In genomic region chr6:37482356-37483292, GRCh38 we compare ENCODE assay signal across 18 cellular contexts. TPM values are rescaled to one million over a fixed set of nuclear protein-coding genes. Genes with fewer than 3 reads are reported as not detected.
DNase-seq lines count a peak whose midpoint lies in the region; ATAC-seq and TF ChIP-seq lines count a peak whose summit lies in the region.
"Had no signal": no experiment of that assay in that cellular context is flagged by ENCODE, and none has a peak within 500 bp of the region (broad histone marks: within the 10 kb centered on the region; RNA-seq: fewer than 3 reads in every experiment).

No MANE protein-coding gene starts in this region.

- no peaks in the 10 kb centered on the region for H3K9me3 Mint-ChIP-seq in WTC11
- H3K9me3 Mint-ChIP-seq: CD8-positive, alpha-beta T cell; T-helper 2 cell treated with Interferon-gamma antibody and Interleukin-4, amounts not matched to agents 5 μg/mL and 100 μg/mL, for 36 hours had no signal

- TF ChIP-seq POLR2A in GM18951 (IDR thresholded peaks at IDR 0.05; ENCODE audit: extremely low read depth, insufficient read depth, insufficient read length) = peak; percentile 3

- no peak overlapping the region for H2AFZ ChIP-seq in neural cell (ENCODE audit: low read depth, low read length)

- peak overlapping the region; percentile 17 for H3K4me2 ChIP-seq in neural cell (ENCODE audit: low read length)

- POLR2A ChIA-PET in WTC11 (lab: Charles Lee) = no interaction called here

- TF ChIP-seq CTCF in WTC11 (IDR thresholded peaks at IDR 0.05) = no peak
- no peak for TF ChIP-seq CTCF in neural cell (IDR thresholded peaks at IDR 0.05; ENCODE audit: poor library complexity, severe bottlenecking)

- TF ChIP-seq RAD21 in neural cell (conservative IDR thresholded peaks at IDR 0.05) = no peak

- peaks cover 18% of the 10 kb centered on the region for H3K4me1 Mint-ChIP-seq in WTC11

- no peaks in the 10 kb centered on the region for H3K36me3 ChIP-seq in neural cell (ENCODE audit: insufficient read depth, low read length)
- H3K36me3 ChIP-seq: colonic mucosa had no signal

- H3K27ac Mint-ChIP-seq in WTC11 = peak overlapping the region; percentile 3; the same call in 1 of the 2 replicates
- H3K27ac Mint-ChIP-seq: CD8-positive, alpha-beta T cell; T-helper 2 cell treated with Interferon-gamma antibody and Interleukin-4, amounts not matched to agents 5 μg/mL and 100 μg/mL, for 36 hours had no signal

- peaks cover 3% of the 10 kb centered on the region for H3K79me2 ChIP-seq in neural cell (replicated peaks; ENCODE audit: insufficient read depth, low read length)

- H3K27me3 ChIP-seq in neural cell (ENCODE audit: insufficient read depth, low read depth, low read length) = no peaks in the 10 kb centered on the region
- H3K27me3 ChIP-seq: ascending aorta, colonic mucosa, spleen had no signal

- no peaks in the 10 kb centered on the region for H4K20me1 ChIP-seq in neural cell (ENCODE audit: insufficient read depth)

- peak overlapping the region; percentile 86 for H3K27ac ChIP-seq in neural cell (ENCODE audit: low read length)
- H3K27ac ChIP-seq: ascending aorta, colonic mucosa, spleen had no signal

- peak overlapping the region; percentile 62 for H3K9ac ChIP-seq in neural cell (ENCODE audit: low read length)

- ATAC-seq in WTC11 = no peak
- ATAC-seq: CD8-positive, alpha-beta T cell had no signal

- no peaks in the 10 kb centered on the region for H3K9me2 ChIP-seq in neural cell (ENCODE audit: insufficient read depth, low read length)

- no peak overlapping the region for H3K4me3 Mint-ChIP-seq in WTC11
- H3K4me3 Mint-ChIP-seq: CD8-positive, alpha-beta T cell; T-helper 2 cell treated with Interferon-gamma antibody and Interleukin-4, amounts not matched to agents 5 μg/mL and 100 μg/mL, for 36 hours had no signal

- H3K36me3 Mint-ChIP-seq in WTC11 = peaks cover 8% of the 10 kb centered on the region; the same call in 1 of the 2 replicates

- no peaks in the 10 kb centered on the region for H3K9me3 ChIP-seq in neural cell (ENCODE audit: low read length)
- H3K9me3 ChIP-seq: ascending aorta, colonic mucosa, spleen had no signal

- TF ChIP-seq EP300 in neural cell (conservative IDR thresholded peaks at IDR 0.05; ENCODE audit: poor library complexity, severe bottlenecking) = no peak

- in situ Hi-C loops in GM18951 (cut with MboI; ENCODE audit: low sequenced_read_pairs, unreplicated experiment) = loop anchor here (25.0 kb wide), 1 partner anchor 205 kb away; the partner anchor contains the start of gene MDGA1

- no peaks in the 10 kb centered on the region for H3K27me3 Mint-ChIP-seq in WTC11 (ENCODE audit: low read depth)

- no peaks in the 10 kb centered on the region for H3F3A ChIP-seq in neural cell (ENCODE audit: insufficient read depth, low read length, poor library complexity, severe bottlenecking)

- DNase-seq in NCI-H1436 (lab: John Stamatoyannopoulos, UW) (peak; percentile 47), NCI-H1436 treated with DMSO at 0.1 percent for 48 hours (lab: John Stamatoyannopoulos, UW) (no peak), WTC11 (ENCODE audit: low spot score) (no peak), SKM-1 treated with dmso at 0.1 percent for 144 hours (lab: John Stamatoyannopoulos, UW; ENCODE audit: unreplicated experiment) (no peak), hepatic stellate cell (ENCODE audit: low spot score) (no peak), RPMI8226 (no peak)
- DNase-seq: 8988T; activated CD4-positive, alpha-beta T cell treated with anti-CD3 and anti-CD28 coated beads for 48 hours; activated effector memory CD4-positive, alpha-beta T cell treated with Interleukin-2 at 50 U/mL for 16 hours; CD8-positive, alpha-beta T cell; colonic mucosa; NCI-H774; SHP77 treated with DMSO at 0.1 percent for 48 hours; spleen had no signal

- CTCF ChIA-PET in WTC11 (lab: Charles Lee) = no interaction called here

- peak overlapping the region; percentile 47 for H3K4me3 ChIP-seq in neural cell (ENCODE audit: low read length)
- H3K4me3 ChIP-seq: ascending aorta, colonic mucosa, spleen had no signal

TF ChIP-seq in WTC11, 78 proteins besides CTCF, POLR2A, EP300 and RAD21 (continues in another document):
- TF ChIP-seq ZMAT4 (CRISPR knock-in tag; IDR thresholded peaks at IDR 0.05) = no peak
- no peak for TF ChIP-seq AFF4 (CRISPR knock-in tag; IDR thresholded peaks at IDR 0.05; ENCODE audit: borderline replicate concordance)
- TF ChIP-seq GRHL2 (CRISPR knock-in tag; IDR thresholded peaks at IDR 0.05; ENCODE audit: insufficient replicate concordance, severe bottlenecking) = no peak

TF ChIP-seq in neural cell, 6 proteins besides CTCF, POLR2A, EP300 and RAD21:
- TF ChIP-seq SMC3 (conservative IDR thresholded peaks at IDR 0.05; ENCODE audit: poor library complexity) (no peak), REST (IDR thresholded peaks at IDR 0.05; ENCODE audit: borderline replicate concordance) (no peak), TAF1 (IDR thresholded peaks at IDR 0.05; ENCODE audit: low read depth) (no peak), POLR2AphosphoS5 (IDR thresholded peaks at IDR 0.05) (no peak), MXI1 (conservative IDR thresholded peaks at IDR 0.05; ENCODE audit: poor library complexity, severe bottlenecking) (no peak)
TF ChIP-seq in neural cell: peak in this region for 0.

RNA-seq across cellular contexts. Expression of gene CCDC167, which starts 17.1 kb away (rescaled TPM):
- 19.1 to 21.6 TPM (median 19.9 TPM) in 3 replicates for total RNA-seq in WTC11 (2021)
- 207 and 220 TPM in 2 replicates for polyA plus RNA-seq in neural cell
- polyA minus RNA-seq in neural cell = 35.5 and 45.4 TPM in 2 replicates

RNA-seq across cellular contexts. Expression of gene CMTR1, which starts 49.6 kb away (rescaled TPM):
- total RNA-seq in WTC11 (2021) = 33.3 to 38.6 TPM (median 35.8 TPM) in 3 replicates
- 64.1 and 65.0 TPM in 2 replicates for polyA plus RNA-seq in neural cell
- 52.1 and 58.6 TPM in 2 replicates for polyA minus RNA-seq in neural cell
